22 cellular contexts compared by ENCODE assay signal in genomic region chr1:30324251-30325084, GRCh38.
"Had no signal": no experiment of that assay in that cellular context is flagged by ENCODE, and none has a peak within 500 bp of the region (broad histone marks: within the 10 kb centered on the region; RNA-seq: fewer than 3 reads in every experiment).

No MANE protein-coding gene starts in this region.

- H3K36me3 Mint-ChIP-seq: activated naive CD8-positive, alpha-beta T cell; mesothelial cell of epicardium; naive thymus-derived CD8-positive, alpha-beta T cell had no signal

- ATAC-seq: activated CD4-positive, CD25-positive, alpha-beta regulatory T cell treated with anti-CD3 and anti-CD28 coated beads, Interleukin-2, amount 50 U/mL, for 24 hours; activated CD8-positive, alpha-beta T cell treated with anti-CD3 and anti-CD28 coated beads, Interleukin-2, amount 10 ng/mL, durations not matched to agents 7 days and 5 days; activated T-helper 17 cell treated with anti-CD3 and anti-CD28 coated beads, Interleukin-2, amount 50 U/mL, for 72 hours; heart right ventricle; naive thymus-derived CD8-positive, alpha-beta T cell had no signal

- DNase-seq: activated CD4-positive, alpha-beta T cell treated with anti-CD3 and anti-CD28 coated beads, Interleukin-2, amount 10 ng/mL, durations not matched to agents 24 days and 14 days; activated CD8-positive, alpha-beta T cell treated with anti-CD3 and anti-CD28 coated beads, Interleukin-2, amount 10 ng/mL, durations not matched to agents 7 days and 5 days; activated naive CD4-positive, alpha-beta T cell; activated T-cell treated with anti-CD3 and anti-CD28 coated beads, Interleukin-2, amount 50 U/mL, for 24 hours; colonic mucosa; foreskin fibroblast; heart right ventricle; stimulated activated CD4-positive, alpha-beta T cell treated with anti-CD3 and anti-CD28 coated beads, Interleukin-2, amount 100 ng/mL, for 48 hours; stimulated activated naive CD4-positive, alpha-beta T cell treated with Interleukin-2 at 50 U/mL for 16 hours had no signal

- H3K27me3 ChIP-seq: adrenal gland, ascending aorta, colonic mucosa had no signal

- H3K9me3 ChIP-seq: adrenal gland, ascending aorta, colonic mucosa, heart right ventricle had no signal

- H3K4me1 Mint-ChIP-seq: activated CD4-positive, alpha-beta T cell treated with anti-CD3 and anti-CD28 coated beads, Interleukin-2, amount 10 ng/mL, durations not matched to agents 24 days and 14 days; activated T-helper 17 cell treated with anti-CD3 and anti-CD28 coated beads, Interleukin-2, amount 50 U/mL, for 72 hours; mesothelial cell of epicardium; naive thymus-derived CD8-positive, alpha-beta T cell had no signal

- H3K4me3 Mint-ChIP-seq: activated CD4-positive, alpha-beta T cell treated with anti-CD3 and anti-CD28 coated beads, Interleukin-2, amount 10 ng/mL, durations not matched to agents 24 days and 14 days; activated CD8-positive, alpha-beta T cell treated with anti-CD3 and anti-CD28 coated beads, Interleukin-2, amount 10 ng/mL, durations not matched to agents 7 days and 5 days; activated naive CD8-positive, alpha-beta T cell; activated T-cell treated with anti-CD3 and anti-CD28 coated beads, Interleukin-2, amount 50 U/mL, for 24 hours; activated T-helper 17 cell treated with anti-CD3 and anti-CD28 coated beads, Interleukin-2, amount 50 U/mL, for 72 hours; mesothelial cell of epicardium; naive thymus-derived CD8-positive, alpha-beta T cell; T-helper 2 cell treated with Interferon-gamma antibody and Interleukin-4, amounts not matched to agents 5 μg/mL and 100 μg/mL, for 36 hours had no signal

- H3K27ac ChIP-seq: ascending aorta, colonic mucosa, heart right ventricle, SK-N-MC, VCaP had no signal

- H3K4me3 ChIP-seq: adrenal gland, ascending aorta, colonic mucosa, heart right ventricle, lung, SK-N-MC had no signal

- FAIRE-seq: endometrium, keratinocyte had no signal

- H3K27ac Mint-ChIP-seq: activated CD4-positive, alpha-beta T cell treated with anti-CD3 and anti-CD28 coated beads, Interleukin-2, amount 10 ng/mL, durations not matched to agents 24 days and 14 days; activated CD8-positive, alpha-beta T cell treated with anti-CD3 and anti-CD28 coated beads, Interleukin-2, amount 10 ng/mL, durations not matched to agents 7 days and 5 days; activated naive CD8-positive, alpha-beta T cell; activated T-cell treated with anti-CD3 and anti-CD28 coated beads, Interleukin-2, amount 50 U/mL, for 24 hours; activated T-helper 17 cell treated with anti-CD3 and anti-CD28 coated beads, Interleukin-2, amount 50 U/mL, for 72 hours; mesothelial cell of epicardium; T-helper 2 cell treated with Interferon-gamma antibody and Interleukin-4, amounts not matched to agents 5 μg/mL and 100 μg/mL, for 36 hours had no signal

- H3K9me3 Mint-ChIP-seq: activated CD4-positive, alpha-beta T cell treated with anti-CD3 and anti-CD28 coated beads, Interleukin-2, amount 10 ng/mL, durations not matched to agents 24 days and 14 days; activated T-cell treated with anti-CD3 and anti-CD28 coated beads, Interleukin-2, amount 50 U/mL, for 24 hours; activated T-helper 17 cell treated with anti-CD3 and anti-CD28 coated beads, Interleukin-2, amount 50 U/mL, for 72 hours; mesothelial cell of epicardium; naive thymus-derived CD8-positive, alpha-beta T cell; T-helper 2 cell treated with Interferon-gamma antibody and Interleukin-4, amounts not matched to agents 5 μg/mL and 100 μg/mL, for 36 hours had no signal

- H3K36me3 ChIP-seq: adrenal gland, ascending aorta, colonic mucosa, heart right ventricle had no signal

- H3K4me1 ChIP-seq: adrenal gland, ascending aorta, colonic mucosa, heart right ventricle had no signal
